In genomic region chr12:57840701-57841100, GRCh38 we compare ENCODE assay signal across 9 cellular contexts. TPM values are rescaled to one million over a fixed set of nuclear protein-coding genes. Genes with fewer than 3 reads are reported as not detected.
DNase-seq lines count a peak whose midpoint lies in the region; TF ChIP-seq lines count a peak whose summit lies in the region.
"Had no signal": no experiment of that assay in that cellular context is flagged by ENCODE, and none has a peak within 500 bp of the region (broad histone marks: within the 10 kb centered on the region; RNA-seq: fewer than 3 reads in every experiment).

No MANE protein-coding gene starts in this region.

- H3K36me3 Mint-ChIP-seq in MCF 10A (ENCODE audit: insufficient read depth, unreplicated experiment) (peaks cover 16% of the 10 kb centered on the region), nephron progenitor cell (ENCODE audit: low read depth) (no peaks in the 10 kb centered on the region)

- no TSS peak for BruUV-seq in MCF 10A (replicated peaks; lab: Mats Ljungman, UMichigan)

- H3K4me3 Mint-ChIP-seq in MCF 10A (ENCODE audit: unreplicated experiment) (no peak overlapping the region), nephron progenitor cell (peak overlapping the region; percentile 92)

- H3K27ac Mint-ChIP-seq in MCF 10A (ENCODE audit: low read depth, unreplicated experiment) (no peak overlapping the region), nephron progenitor cell (peak overlapping the region; percentile 20)

- H3K4me1 Mint-ChIP-seq in MCF 10A (ENCODE audit: insufficient read depth, unreplicated experiment) (peaks cover 60% of the 10 kb centered on the region), nephron progenitor cell (peaks cover 89% of the 10 kb centered on the region)

- TF ChIP-seq CTCF in MCF 10A (IDR thresholded peaks at IDR 0.05; ENCODE audit: unreplicated experiment) (no peak), nephron progenitor cell (IDR thresholded peaks at IDR 0.05) (no peak)

- intact Hi-C loops in MCF 10A (cut with micrococcal nuclease), result no loop called here

- no peaks in the 10 kb centered on the region for H3K9me3 Mint-ChIP-seq in MCF 10A (ENCODE audit: unreplicated experiment)
- H3K9me3 Mint-ChIP-seq in nephron progenitor cell, result no peaks in the 10 kb centered on the region

- DNase-seq in DMS153 treated with DMSO at 0.1 percent for 48 hours (lab: John Stamatoyannopoulos, UW; ENCODE audit: unreplicated experiment), result peak; percentile 60
- peak; percentile 75 for DNase-seq in NCI-H2107 (lab: John Stamatoyannopoulos, UW)
- peak; percentile 26 for DNase-seq in MCF 10A (ENCODE audit: unreplicated experiment)
- no peak for DNase-seq in nephron progenitor cell
- no peak for DNase-seq in HEK293T (ENCODE audit: extremely low spot score)
- DNase-seq in activated gamma-delta T cell treated with Interleukin-2 at 50 U/mL for 16 hours, result no peak
- DNase-seq in superior temporal gyrus (ENCODE audit: extremely low spot score), result no peak
- no peak for DNase-seq in GF-D8 (lab: John Stamatoyannopoulos, UW)
- DNase-seq: cortex of kidney had no signal

- H3K27me3 Mint-ChIP-seq in MCF 10A (ENCODE audit: insufficient read depth, unreplicated experiment) (no peaks in the 10 kb centered on the region), nephron progenitor cell (ENCODE audit: low read depth, poor library complexity) (no peaks in the 10 kb centered on the region)

- CTCF ChIA-PET in MCF 10A (lab: Yijun Ruan, JAX), result interaction anchor here (0.6 to 8.9 kb wide), 3 partner anchors 11 to 55 kb away, joined by 4 to 71 read pairs (median 4); no protein-coding TSS in a partner anchor
- CTCF ChIA-PET in HEK293T (lab: Yijun Ruan, JAX), result no interaction called here

- POLR2A ChIA-PET in MCF 10A (lab: Yijun Ruan, JAX) (interaction anchor here (0.7 to 9.5 kb wide), 3 partner anchors 30 to 75 kb away, joined by 3 to 167 read pairs (median 3); no protein-coding TSS in a partner anchor), HEK293T (lab: Yijun Ruan, JAX) (interaction anchor here (1.4 kb wide), 1 partner anchor 56 kb away, joined by 5 read pairs; no protein-coding TSS in a partner anchor)

TF ChIP-seq in HEK293T, 16 proteins besides CTCF, POLR2A, EP300 and RAD21:
- no peak for TF ChIP-seq BHLHE40 (IDR thresholded peaks at IDR 0.05; ENCODE audit: borderline replicate concordance)
- TF ChIP-seq CTBP1 (IDR thresholded peaks at IDR 0.05; ENCODE audit: borderline replicate concordance), result no peak
- TF ChIP-seq FOXK2 (IDR thresholded peaks at IDR 0.05), result no peak
- no peak for TF ChIP-seq ARNT (IDR thresholded peaks at IDR 0.05)
- no peak for TF ChIP-seq PKNOX1 (IDR thresholded peaks at IDR 0.05)
- TF ChIP-seq ZNF384 (IDR thresholded peaks at IDR 0.05), result no peak
- TF ChIP-seq SUZ12 (IDR thresholded peaks at IDR 0.05), result no peak

RNA-seq across cellular contexts. Expression of gene CTDSP2, which starts 5.8 kb away (rescaled TPM):
- 73.4 and 76.5 TPM in 2 replicates for total RNA-seq in MCF 10A (2022)

RNA-seq across cellular contexts. Expression of gene AVIL, which starts 22.2 kb away (rescaled TPM):
- 1.7 and 1.9 TPM in 2 replicates for total RNA-seq in MCF 10A (2022)

RNA-seq across cellular contexts. Expression of gene TSFM, which starts 58.1 kb away (rescaled TPM):
- total RNA-seq in MCF 10A (2022), result 28.4 and 32.6 TPM in 2 replicates

Comparison
In these comparisons a context has a peak if more than half of its experiments do, and no peak if none do; other contexts are left out.
1. DNase-seq: peak in DMS153 treated with DMSO at 0.1 percent for 48 hours (single experiment), NCI-H2107 (single experiment) and MCF 10A (single experiment); none in nephron progenitor cell (single experiment), HEK293T (single experiment), activated gamma-delta T cell treated with Interleukin-2 at 50 U/mL for 16 hours (single experiment), superior temporal gyrus (single experiment) and GF-D8 (single experiment).